Comparison of ENCODE assay signal across 1 cellular context in genomic region chr16:81097230-81097629, GRCh38.
TF ChIP-seq lines count a peak whose summit lies in the region.

No MANE protein-coding gene starts in this region.

TF ChIP-seq in HCT116, 20 proteins besides CTCF, POLR2A, EP300 and RAD21 (continued from another document):
- no peak for TF ChIP-seq TCF7L2 (IDR thresholded peaks at IDR 0.05; ENCODE audit: borderline replicate concordance, extremely low read depth, insufficient read depth, insufficient read length)
- no peak for TF ChIP-seq ZNF274 (IDR thresholded peaks at IDR 0.05; ENCODE audit: low read depth, low read length)
- TF ChIP-seq EZH2phosphoT487 (IDR thresholded peaks at IDR 0.05; ENCODE audit: borderline replicate concordance), result no peak
- TF ChIP-seq POLR2AphosphoS5 (IDR thresholded peaks at IDR 0.05; ENCODE audit: low read depth, low read length), result no peak
- no peak for TF ChIP-seq JUND (IDR thresholded peaks at IDR 0.05)
- no peak for TF ChIP-seq SRF (IDR thresholded peaks at IDR 0.05; ENCODE audit: low read depth)
- no peak for TF ChIP-seq CEBPB (IDR thresholded peaks at IDR 0.05; ENCODE audit: low read depth)
- TF ChIP-seq YY1 (IDR thresholded peaks at IDR 0.05; ENCODE audit: extremely low read depth, insufficient replicate concordance, low read depth, low read length), result no peak
- TF ChIP-seq ELF1 (IDR thresholded peaks at IDR 0.05; ENCODE audit: borderline replicate concordance, low read depth), result no peak
